1 cellular context compared by ENCODE assay signal in genomic region chr19:5972355-5972731, GRCh38.
TF ChIP-seq lines count a peak whose summit lies in the region.

No MANE protein-coding gene starts in this region.

TF ChIP-seq in A549, 52 proteins besides CTCF, POLR2A, EP300 and RAD21:
- TF ChIP-seq BHLHE40 (IDR thresholded peaks at IDR 0.05; ENCODE audit: low read depth, low read length) (no peak), HMGXB4 (CRISPR knock-in tag; IDR thresholded peaks at IDR 0.05; ENCODE audit: borderline replicate concordance) (no peak)
- TF ChIP-seq, protein P1, sequence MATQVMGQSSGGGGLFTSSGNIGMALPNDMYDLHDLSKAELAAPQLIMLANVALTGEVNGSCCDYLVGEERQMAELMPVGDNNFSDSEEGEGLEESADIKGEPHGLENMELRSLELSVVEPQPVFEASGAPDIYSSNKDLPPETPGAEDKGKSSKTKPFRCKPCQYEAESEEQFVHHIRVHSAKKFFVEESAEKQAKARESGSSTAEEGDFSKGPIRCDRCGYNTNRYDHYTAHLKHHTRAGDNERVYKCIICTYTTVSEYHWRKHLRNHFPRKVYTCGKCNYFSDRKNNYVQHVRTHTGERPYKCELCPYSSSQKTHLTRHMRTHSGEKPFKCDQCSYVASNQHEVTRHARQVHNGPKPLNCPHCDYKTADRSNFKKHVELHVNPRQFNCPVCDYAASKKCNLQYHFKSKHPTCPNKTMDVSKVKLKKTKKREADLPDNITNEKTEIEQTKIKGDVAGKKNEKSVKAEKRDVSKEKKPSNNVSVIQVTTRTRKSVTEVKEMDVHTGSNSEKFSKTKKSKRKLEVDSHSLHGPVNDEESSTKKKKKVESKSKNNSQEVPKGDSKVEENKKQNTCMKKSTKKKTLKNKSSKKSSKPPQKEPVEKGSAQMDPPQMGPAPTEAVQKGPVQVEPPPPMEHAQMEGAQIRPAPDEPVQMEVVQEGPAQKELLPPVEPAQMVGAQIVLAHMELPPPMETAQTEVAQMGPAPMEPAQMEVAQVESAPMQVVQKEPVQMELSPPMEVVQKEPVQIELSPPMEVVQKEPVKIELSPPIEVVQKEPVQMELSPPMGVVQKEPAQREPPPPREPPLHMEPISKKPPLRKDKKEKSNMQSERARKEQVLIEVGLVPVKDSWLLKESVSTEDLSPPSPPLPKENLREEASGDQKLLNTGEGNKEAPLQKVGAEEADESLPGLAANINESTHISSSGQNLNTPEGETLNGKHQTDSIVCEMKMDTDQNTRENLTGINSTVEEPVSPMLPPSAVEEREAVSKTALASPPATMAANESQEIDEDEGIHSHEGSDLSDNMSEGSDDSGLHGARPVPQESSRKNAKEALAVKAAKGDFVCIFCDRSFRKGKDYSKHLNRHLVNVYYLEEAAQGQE (IDR thresholded peaks at IDR 0.05): peak; percentile 60; the same call in 1 of the 2 replicates
